Comparison of ENCODE assay signal across 1 cellular context in the genomic region with DNA sequence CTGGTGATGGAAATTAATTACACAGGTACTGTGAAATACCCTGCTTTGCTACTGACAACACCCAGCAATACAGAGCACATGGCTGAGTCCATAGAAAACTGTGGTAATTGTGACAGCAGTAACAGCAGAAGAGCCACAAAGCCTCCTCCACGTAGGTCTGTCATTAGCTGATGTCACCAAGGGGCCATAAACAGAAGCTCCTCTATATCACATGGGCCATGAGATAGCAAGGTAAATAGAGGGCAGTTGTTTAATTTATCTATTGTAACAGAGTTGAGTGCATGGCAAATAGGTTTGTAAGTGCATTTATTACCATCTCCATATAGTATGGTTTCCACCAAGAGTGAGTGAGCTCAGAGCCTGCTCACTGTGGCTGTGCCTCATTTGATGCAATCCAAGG.
A peak's percentile ranks its signal among the peaks of the same experiment; 100 is the strongest.
TF ChIP-seq lines count a peak whose summit lies in the region.

No MANE protein-coding gene starts in this region.

TF ChIP-seq in HEK293, 187 proteins besides CTCF, POLR2A, EP300 and RAD21 (continued from another document):
- TF ChIP-seq, protein P1, sequence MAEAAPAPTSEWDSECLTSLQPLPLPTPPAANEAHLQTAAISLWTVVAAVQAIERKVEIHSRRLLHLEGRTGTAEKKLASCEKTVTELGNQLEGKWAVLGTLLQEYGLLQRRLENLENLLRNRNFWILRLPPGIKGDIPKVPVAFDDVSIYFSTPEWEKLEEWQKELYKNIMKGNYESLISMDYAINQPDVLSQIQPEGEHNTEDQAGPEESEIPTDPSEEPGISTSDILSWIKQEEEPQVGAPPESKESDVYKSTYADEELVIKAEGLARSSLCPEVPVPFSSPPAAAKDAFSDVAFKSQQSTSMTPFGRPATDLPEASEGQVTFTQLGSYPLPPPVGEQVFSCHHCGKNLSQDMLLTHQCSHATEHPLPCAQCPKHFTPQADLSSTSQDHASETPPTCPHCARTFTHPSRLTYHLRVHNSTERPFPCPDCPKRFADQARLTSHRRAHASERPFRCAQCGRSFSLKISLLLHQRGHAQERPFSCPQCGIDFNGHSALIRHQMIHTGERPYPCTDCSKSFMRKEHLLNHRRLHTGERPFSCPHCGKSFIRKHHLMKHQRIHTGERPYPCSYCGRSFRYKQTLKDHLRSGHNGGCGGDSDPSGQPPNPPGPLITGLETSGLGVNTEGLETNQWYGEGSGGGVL (tag by site-specific recombination; IDR thresholded peaks at IDR 0.05), result 0 out of 2 replicates have a peak, but pooled peaks have one; percentile 32
- TF ChIP-seq OVOL3 (tag by site-specific recombination; IDR thresholded peaks at IDR 0.05) (0 out of 2 replicates have a peak, but pooled peaks have one; percentile 25), ZNF555 (tag by site-specific recombination; conservative IDR thresholded peaks at IDR 0.05) (no peak), TRIM28 (IDR thresholded peaks at IDR 0.05; ENCODE audit: borderline replicate concordance, low read length) (0 out of 2 replicates have a peak, but pooled peaks have one; percentile 27), WT1 (tag by site-specific recombination; IDR thresholded peaks at IDR 0.05) (peak; percentile 82), ZBTB20 (tag by site-specific recombination; IDR thresholded peaks at IDR 0.05) (0 out of 2 replicates have a peak, but pooled peaks have one; percentile 30), ZNF629 (tag by site-specific recombination; IDR thresholded peaks at IDR 0.05) (peak; percentile 58), GLIS1 (tag by site-specific recombination; IDR thresholded peaks at IDR 0.05) (peak; percentile 56)
- TF ChIP-seq, protein P2, sequence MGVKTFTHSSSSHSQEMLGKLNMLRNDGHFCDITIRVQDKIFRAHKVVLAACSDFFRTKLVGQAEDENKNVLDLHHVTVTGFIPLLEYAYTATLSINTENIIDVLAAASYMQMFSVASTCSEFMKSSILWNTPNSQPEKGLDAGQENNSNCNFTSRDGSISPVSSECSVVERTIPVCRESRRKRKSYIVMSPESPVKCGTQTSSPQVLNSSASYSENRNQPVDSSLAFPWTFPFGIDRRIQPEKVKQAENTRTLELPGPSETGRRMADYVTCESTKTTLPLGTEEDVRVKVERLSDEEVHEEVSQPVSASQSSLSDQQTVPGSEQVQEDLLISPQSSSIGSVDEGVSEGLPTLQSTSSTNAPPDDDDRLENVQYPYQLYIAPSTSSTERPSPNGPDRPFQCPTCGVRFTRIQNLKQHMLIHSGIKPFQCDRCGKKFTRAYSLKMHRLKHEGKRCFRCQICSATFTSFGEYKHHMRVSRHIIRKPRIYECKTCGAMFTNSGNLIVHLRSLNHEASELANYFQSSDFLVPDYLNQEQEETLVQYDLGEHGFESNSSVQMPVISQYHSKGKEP (tag by site-specific recombination; IDR thresholded peaks at IDR 0.05), result peak; percentile 48; the same call in 1 of the 2 replicates
- TF ChIP-seq, protein P3, sequence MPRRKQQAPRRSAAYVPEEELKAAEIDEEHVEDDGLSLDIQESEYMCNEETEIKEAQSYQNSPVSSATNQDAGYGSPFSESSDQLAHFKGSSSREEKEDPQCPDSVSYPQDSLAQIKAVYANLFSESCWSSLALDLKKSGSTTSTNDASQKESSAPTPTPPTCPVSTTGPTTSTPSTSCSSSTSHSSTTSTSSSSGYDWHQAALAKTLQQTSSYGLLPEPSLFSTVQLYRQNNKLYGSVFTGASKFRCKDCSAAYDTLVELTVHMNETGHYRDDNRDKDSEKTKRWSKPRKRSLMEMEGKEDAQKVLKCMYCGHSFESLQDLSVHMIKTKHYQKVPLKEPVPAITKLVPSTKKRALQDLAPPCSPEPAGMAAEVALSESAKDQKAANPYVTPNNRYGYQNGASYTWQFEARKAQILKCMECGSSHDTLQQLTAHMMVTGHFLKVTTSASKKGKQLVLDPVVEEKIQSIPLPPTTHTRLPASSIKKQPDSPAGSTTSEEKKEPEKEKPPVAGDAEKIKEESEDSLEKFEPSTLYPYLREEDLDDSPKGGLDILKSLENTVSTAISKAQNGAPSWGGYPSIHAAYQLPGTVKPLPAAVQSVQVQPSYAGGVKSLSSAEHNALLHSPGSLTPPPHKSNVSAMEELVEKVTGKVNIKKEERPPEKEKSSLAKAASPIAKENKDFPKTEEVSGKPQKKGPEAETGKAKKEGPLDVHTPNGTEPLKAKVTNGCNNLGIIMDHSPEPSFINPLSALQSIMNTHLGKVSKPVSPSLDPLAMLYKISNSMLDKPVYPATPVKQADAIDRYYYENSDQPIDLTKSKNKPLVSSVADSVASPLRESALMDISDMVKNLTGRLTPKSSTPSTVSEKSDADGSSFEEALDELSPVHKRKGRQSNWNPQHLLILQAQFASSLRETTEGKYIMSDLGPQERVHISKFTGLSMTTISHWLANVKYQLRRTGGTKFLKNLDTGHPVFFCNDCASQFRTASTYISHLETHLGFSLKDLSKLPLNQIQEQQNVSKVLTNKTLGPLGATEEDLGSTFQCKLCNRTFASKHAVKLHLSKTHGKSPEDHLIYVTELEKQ (tag by site-specific recombination; IDR thresholded peaks at IDR 0.05; ENCODE audit: borderline replicate concordance), result peak; percentile 73; the same call in 1 of the 2 replicates
TF ChIP-seq in HEK293: peak in this region for 14.
